In the genomic region with DNA sequence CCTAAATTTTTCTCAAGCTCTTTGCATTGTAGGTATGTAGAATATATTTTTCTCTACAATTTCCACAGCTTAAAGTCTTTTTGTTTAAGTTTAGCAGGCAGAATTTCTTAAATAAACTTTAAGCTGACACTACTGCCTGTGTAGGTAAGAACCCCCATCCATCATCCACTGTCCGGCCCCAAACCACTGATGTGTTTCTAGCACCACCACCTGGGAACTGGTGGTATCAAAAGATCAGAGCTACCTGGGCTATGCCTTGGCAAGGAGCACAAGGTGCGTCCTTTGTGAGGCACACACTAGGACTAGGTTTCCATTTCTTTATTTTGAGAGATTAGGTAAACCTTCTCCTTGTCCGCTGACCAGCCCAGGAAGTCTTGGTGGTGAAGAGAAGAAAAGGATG, we compare ENCODE assay signal across 11 cellular contexts. TPM values are rescaled to one million over a fixed set of nuclear protein-coding genes. Genes with fewer than 3 reads are reported as not detected.
DNase-seq lines count a peak whose midpoint lies in the region; ATAC-seq and TF ChIP-seq lines count a peak whose summit lies in the region.
"Had no signal": no experiment of that assay in that cellular context is flagged by ENCODE, and none has a peak within 500 bp of the region (broad histone marks: within the 10 kb centered on the region; RNA-seq: fewer than 3 reads in every experiment).

No MANE protein-coding gene starts in this region.

- no peak overlapping the region for H3K4ac ChIP-seq in mesenchymal stem cell (ENCODE audit: low read depth in 1 of 2, low read length in 2 of 2)

- H3K36me3 ChIP-seq in DND-41 (ENCODE audit: insufficient read depth, low read length) (no peaks in the 10 kb centered on the region), kidney epithelial cell (ENCODE audit: control insufficient read depth, insufficient read depth, low read length) (no peaks in the 10 kb centered on the region), mesenchymal stem cell (ENCODE audit: control insufficient read depth in 1 of 2, insufficient read depth in 2 of 2, low read depth in 1 of 2, low read length in 2 of 2) (no peaks in the 10 kb centered on the region)

- H3K79me2 ChIP-seq in DND-41 (ENCODE audit: insufficient read depth, low read length) = no peaks in the 10 kb centered on the region

- no peak overlapping the region for H2BK15ac ChIP-seq in mesenchymal stem cell (ENCODE audit: low read depth, poor library complexity, severe bottlenecking)

- H3K27me3 ChIP-seq in DND-41 (ENCODE audit: insufficient read depth, low read length, poor library complexity) (peaks cover 35% of the 10 kb centered on the region), kidney epithelial cell (ENCODE audit: control insufficient read depth, insufficient read depth, low read length) (peaks cover 2% of the 10 kb centered on the region), mesenchymal stem cell (ENCODE audit: control insufficient read depth in 1 of 2, insufficient read depth in 1 of 2, low read length in 2 of 2) (peaks cover 0 to 31% of the 10 kb centered on the region in 2 experiments)

- no peak overlapping the region for H2AFZ ChIP-seq in DND-41 (ENCODE audit: low read depth, low read length)
- no peak overlapping the region for H2AFZ ChIP-seq in mesenchymal stem cell (ENCODE audit: low read depth, low read length)

- H3K4me1 ChIP-seq in DND-41 (ENCODE audit: insufficient read depth, low read length) = no peaks in the 10 kb centered on the region
- no peaks in the 10 kb centered on the region for H3K4me1 ChIP-seq in mesenchymal stem cell (ENCODE audit: control insufficient read depth, insufficient read depth, low read depth, low read length)

- DNase-seq in DND-41 = no peak
- DNase-seq in HuH-7.5 (ENCODE audit: low spot score) = peak; percentile 16
- peak; percentile 41 for DNase-seq in SK-MEL-5 (ENCODE audit: low read depth, low spot score)
- DNase-seq in kidney epithelial cell (ENCODE audit: low read depth) = no peak
- no peak for DNase-seq in C1 segment of cervical spinal cord (lab: John Stamatoyannopoulos, UW)
- no peak for DNase-seq in cardiac septum (ENCODE audit: low spot score)
- DNase-seq in mesenchymal stem cell = no peak
- DNase-seq: activated CD4-positive, alpha-beta T cell treated with anti-CD3 and anti-CD28 coated beads, Interleukin-2, amount 50 U/mL, for 48 hours; left cardiac atrium had no signal

- H3K27ac ChIP-seq in DND-41 (ENCODE audit: low read length) (no peak overlapping the region), mesenchymal stem cell (ENCODE audit: low read length, poor library complexity, severe bottlenecking) (no peak overlapping the region)

- no peak overlapping the region for H2BK120ac ChIP-seq in mesenchymal stem cell (ENCODE audit: low read depth, low read length)

- H2BK5ac ChIP-seq in mesenchymal stem cell (ENCODE audit: low read depth, low read length, poor library complexity, severe bottlenecking) = no peak overlapping the region

- H3K9ac ChIP-seq in DND-41 (ENCODE audit: low read depth, low read length) = no peak overlapping the region
- H3K9ac ChIP-seq in mesenchymal stem cell (ENCODE audit: low read length) = no peak overlapping the region

- H3K9me3 ChIP-seq in DND-41 (ENCODE audit: insufficient read depth, low read length, severe bottlenecking) (no peaks in the 10 kb centered on the region), mesenchymal stem cell (ENCODE audit: control insufficient read depth, low read length) (no peaks in the 10 kb centered on the region)

- ATAC-seq in DND-41 (ENCODE audit: insufficient read depth, low read depth) = no peak
- ATAC-seq in GM18867 (IDR thresholded peaks at IDR 0.05; ENCODE audit: unreplicated experiment) = no peak

- H3K4me2 ChIP-seq in DND-41 (ENCODE audit: insufficient read depth, low read length) (no peak overlapping the region), mesenchymal stem cell (ENCODE audit: low read length, poor library complexity, severe bottlenecking) (no peak overlapping the region)

- no peak overlapping the region for H3K23ac ChIP-seq in mesenchymal stem cell (ENCODE audit: low read length in 2 of 2)

- no peak overlapping the region for H3K18ac ChIP-seq in mesenchymal stem cell (ENCODE audit: low read depth in 1 of 2, low read length in 2 of 2)

- H3K4me3 ChIP-seq in DND-41 (ENCODE audit: low read depth in 1 of 2, low read length in 2 of 2) (no peak overlapping the region), kidney epithelial cell (ENCODE audit: low read depth, low read length) (no peak overlapping the region), mesenchymal stem cell (ENCODE audit: insufficient read depth in 1 of 2, low read depth in 1 of 2, low read length in 2 of 2) (no peak overlapping the region)

- H3K79me1 ChIP-seq in mesenchymal stem cell (replicated peaks; ENCODE audit: low read length, poor library complexity, severe bottlenecking) = no peaks in the 10 kb centered on the region

- H4K20me1 ChIP-seq in DND-41 (ENCODE audit: insufficient read depth, low read length) = no peaks in the 10 kb centered on the region

- no peak overlapping the region for H4K8ac ChIP-seq in mesenchymal stem cell (ENCODE audit: low read length)

- TF ChIP-seq CTCF in DND-41 (IDR thresholded peaks at IDR 0.05; ENCODE audit: borderline replicate concordance, extremely low read depth, low read length, poor library complexity, severe bottlenecking) (peak; percentile 45), kidney epithelial cell (IDR thresholded peaks at IDR 0.05; ENCODE audit: insufficient read depth, low read length, poor library complexity, severe bottlenecking) (peak; percentile 33)

- no peak overlapping the region for H3K14ac ChIP-seq in mesenchymal stem cell (ENCODE audit: low read length in 2 of 2)

- H2BK12ac ChIP-seq in mesenchymal stem cell (ENCODE audit: low read length in 2 of 2) = no peak overlapping the region

- WGBS in mesenchymal stem cell = 30% methylated on average over 3 of the region's 3 CpGs

- intact Hi-C loops in cardiac septum (cut with DNase I) = no loop called here

- in situ Hi-C loops in SK-MEL-5 (cut with HindIII; ENCODE audit: low pct_unique_long_range_greater_than_20kb, low sequenced_read_pairs) = no loop called here

- no peak overlapping the region for H2AK5ac ChIP-seq in mesenchymal stem cell (ENCODE audit: low read length, severe bottlenecking)

- H4K91ac ChIP-seq in mesenchymal stem cell (ENCODE audit: low read length) = no peak overlapping the region

RNA-seq across cellular contexts. Expression of gene LELP1, which starts 10.5 kb away (rescaled TPM):
- not detected in 2 replicates for total RNA-seq in SK-MEL-5 (2014; rRNA removed; shearing (Covaris generic))
- not detected in 2 replicates for polyA plus RNA-seq in SK-MEL-5 (2015; cell fraction: cytosol; rRNA removed)
- not detected in 2 replicates for polyA plus RNA-seq in SK-MEL-5 (2015; cell fraction: nucleus; rRNA removed)
- total RNA-seq in kidney epithelial cell = not detected in 2 replicates
- total RNA-seq in cardiac septum = not detected
- polyA plus RNA-seq in mesenchymal stem cell (2013, experiment 1 of 2) = not detected
- polyA plus RNA-seq in mesenchymal stem cell (2013, experiment 2 of 2) = not detected
- total RNA-seq: left cardiac atrium, LHCN-M2 had no signal

RNA-seq across cellular contexts. Expression of gene PRR9, which starts 24.7 kb away (rescaled TPM):
- not detected in 2 replicates for total RNA-seq in SK-MEL-5 (2014; rRNA removed; shearing (Covaris generic))
- not detected in 2 replicates for polyA plus RNA-seq in SK-MEL-5 (2015; cell fraction: cytosol; rRNA removed)
- polyA plus RNA-seq in SK-MEL-5 (2015; cell fraction: nucleus; rRNA removed) = not detected in 2 replicates
- total RNA-seq in kidney epithelial cell (not detected in 2 replicates), cardiac septum (not detected)
- not detected for polyA plus RNA-seq in mesenchymal stem cell (2013, experiment 1 of 2)
- polyA plus RNA-seq in mesenchymal stem cell (2013, experiment 2 of 2) = not detected
- total RNA-seq: left cardiac atrium, LHCN-M2 had no signal

RNA-seq across cellular contexts. Expression of gene SPRR2G, which starts 42.0 kb away (rescaled TPM):
- not detected in 2 replicates for total RNA-seq in SK-MEL-5 (2014; rRNA removed; shearing (Covaris generic))
- polyA plus RNA-seq in SK-MEL-5 (2015; cell fraction: cytosol; rRNA removed) = not detected in 2 replicates
- polyA plus RNA-seq in SK-MEL-5 (2015; cell fraction: nucleus; rRNA removed) = not detected in 2 replicates
- not detected in 2 replicates for total RNA-seq in kidney epithelial cell
- not detected for total RNA-seq in cardiac septum
- polyA plus RNA-seq in mesenchymal stem cell (2013, experiment 1 of 2) = 0.10 TPM
- polyA plus RNA-seq in mesenchymal stem cell (2013, experiment 2 of 2) = not detected
- total RNA-seq: left cardiac atrium, LHCN-M2 had no signal

Comparison
In these comparisons a context has a peak if more than half of its experiments do, and no peak if none do; other contexts are left out.
1. DNase-seq: peak in HuH-7.5 (single experiment) and SK-MEL-5 (single experiment); none in DND-41 (single experiment), kidney epithelial cell (single experiment), C1 segment of cervical spinal cord (0 of 14), cardiac septum (single experiment) and mesenchymal stem cell (single experiment).